1 cellular context compared by ENCODE assay signal in genomic region chr18:37985126-37985525, GRCh38.
TF ChIP-seq lines count a peak whose summit lies in the region.

No MANE protein-coding gene starts in this region.

TF ChIP-seq in H1, 55 proteins besides CTCF, POLR2A, EP300 and RAD21:
- no peak for TF ChIP-seq SUZ12 (IDR thresholded peaks at IDR 0.05; ENCODE audit: low read length)
- peak; percentile 65 for TF ChIP-seq NANOG (IDR thresholded peaks at IDR 0.05; ENCODE audit: insufficient read depth, low read depth, low read length, poor library complexity, severe bottlenecking)
